Comparison of ENCODE assay signal across 22 cellular contexts in the genomic region with DNA sequence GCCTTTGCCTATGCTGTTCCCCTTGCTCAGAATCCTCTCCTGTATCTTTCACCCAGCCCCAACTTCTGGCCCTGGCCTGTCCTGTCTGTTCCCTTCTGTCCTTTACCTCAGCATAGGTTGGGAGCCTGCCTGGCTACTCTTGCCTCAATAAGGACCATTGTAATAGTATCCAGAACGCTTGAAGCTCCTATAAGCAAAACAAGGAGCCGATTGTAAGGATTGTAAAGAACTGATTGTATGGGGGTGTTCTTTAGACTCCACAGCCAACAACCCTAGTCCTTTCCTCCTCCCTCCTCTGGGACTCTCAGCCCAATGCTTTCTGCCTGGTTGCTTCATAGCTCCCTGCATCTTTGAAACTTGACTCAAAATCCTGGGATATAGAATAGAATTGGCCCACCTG.
"Had no signal": no experiment of that assay in that cellular context is flagged by ENCODE, and none has a peak within 500 bp of the region (broad histone marks: within the 10 kb centered on the region; RNA-seq: fewer than 3 reads in every experiment).

No MANE protein-coding gene starts in this region.

- H3K4me3 ChIP-seq: esophagus muscularis mucosa, gastroesophageal sphincter, left ventricle myocardium inferior, lower lobe of right lung, testis, tibial nerve, upper lobe of right lung, vagina had no signal

- H3K4me3 Mint-ChIP-seq: immature natural killer cell; naive B cell; nephron; stimulated activated memory B cell treated with anti-CD40 and anti-IgM and Interleukin-4, amounts not matched to agents 10 μg/mL and 1 μg/mL and 100 μg/mL, for 72 hours; stimulated activated naive CD8-positive, alpha-beta T cell treated with anti-CD3 and anti-CD28 coated beads, Interleukin-15, Interleukin-2, amounts not matched to agents 100 ng/mL and 50 ng/mL, for 24 hours had no signal

- H3K36me3 Mint-ChIP-seq: immature natural killer cell; naive B cell; stimulated activated memory B cell treated with anti-CD40 and anti-IgM and Interleukin-4, amounts not matched to agents 10 μg/mL and 1 μg/mL and 100 μg/mL, for 72 hours had no signal

- H3K9me3 ChIP-seq: esophagus muscularis mucosa, gastroesophageal sphincter, left ventricle myocardium inferior, lower lobe of right lung, neutrophil, testis, tibial nerve, upper lobe of right lung, vagina had no signal

- H3K9me3 Mint-ChIP-seq: immature natural killer cell; nephron; stimulated activated memory B cell treated with anti-CD40 and anti-IgM and Interleukin-4, amounts not matched to agents 10 μg/mL and 1 μg/mL and 100 μg/mL, for 72 hours; stimulated activated naive CD8-positive, alpha-beta T cell treated with anti-CD3 and anti-CD28 coated beads, Interleukin-15, Interleukin-2, amounts not matched to agents 100 ng/mL and 50 ng/mL, for 24 hours had no signal

- H3K27me3 Mint-ChIP-seq: progenitor cell of endocrine pancreas; stimulated activated naive CD8-positive, alpha-beta T cell treated with anti-CD3 and anti-CD28 coated beads, Interleukin-15, Interleukin-2, amounts not matched to agents 100 ng/mL and 50 ng/mL, for 24 hours had no signal

- H3K27ac ChIP-seq: epithelial cell of prostate, esophagus muscularis mucosa, gastroesophageal sphincter, left ventricle myocardium inferior, lower lobe of right lung, neutrophil, testis, upper lobe of right lung, vagina had no signal

- H3K4me1 Mint-ChIP-seq: immature natural killer cell, nephron had no signal

- H3K27ac Mint-ChIP-seq: immature natural killer cell; nephron; progenitor cell of endocrine pancreas; stimulated activated memory B cell treated with anti-CD40 and anti-IgM and Interleukin-4, amounts not matched to agents 10 μg/mL and 1 μg/mL and 100 μg/mL, for 72 hours; stimulated activated naive CD8-positive, alpha-beta T cell treated with anti-CD3 and anti-CD28 coated beads, Interleukin-15, Interleukin-2, amounts not matched to agents 100 ng/mL and 50 ng/mL, for 24 hours had no signal

- H3K36me3 ChIP-seq: esophagus muscularis mucosa, gastroesophageal sphincter, left ventricle myocardium inferior, lower lobe of right lung, neutrophil, tibial nerve, upper lobe of right lung, vagina had no signal

- H3K4me1 ChIP-seq: esophagus muscularis mucosa, gastroesophageal sphincter, left ventricle myocardium inferior, lower lobe of right lung, testis, tibial nerve, upper lobe of right lung, vagina had no signal

- H3K27me3 ChIP-seq: esophagus muscularis mucosa, gastroesophageal sphincter, neutrophil, testis, tibial nerve, upper lobe of right lung, vagina had no signal

- DNase-seq: effector memory CD4-positive, alpha-beta T cell; immature natural killer cell; left ventricle myocardium inferior; lower lobe of right lung; mesenchymal stem cell; naive B cell; right cardiac atrium; stimulated activated CD4-positive, alpha-beta T cell treated with anti-CD3 and anti-CD28 coated beads, Interleukin-15, amount 100 ng/mL, for 24 hours; stimulated activated CD4-positive, alpha-beta T cell treated with anti-CD3 and anti-CD28 coated beads, Interleukin-1b, Interleukin-23, amount 100 ng/mL, for 48 hours; stimulated activated CD4-positive, alpha-beta T cell treated with anti-CD3 and anti-CD28 coated beads, Interleukin-4, amount 100 ng/mL, for 24 hours; testis; upper lobe of right lung had no signal
